1 cellular context compared by ENCODE assay signal in genomic region chr19:15421726-15422260, GRCh38.
TF ChIP-seq lines count a peak whose summit lies in the region.

No MANE protein-coding gene starts in this region.

TF ChIP-seq in IMR-90, 13 proteins besides CTCF, POLR2A, EP300 and RAD21 (continued from another document):
- TF ChIP-seq USF2 (IDR thresholded peaks at IDR 0.05; ENCODE audit: low read depth, low read length) (no peak), RFX5 (IDR thresholded peaks at IDR 0.05; ENCODE audit: low read depth, low read length) (no peak)
